23 cellular contexts compared by ENCODE assay signal in genomic region chr6:70119218-70119835, GRCh38.
DNase-seq lines count a peak whose midpoint lies in the region; ATAC-seq, FAIRE-seq and TF ChIP-seq lines count a peak whose summit lies in the region.
"Had no signal": no experiment of that assay in that cellular context is flagged by ENCODE, and none has a peak within 500 bp of the region (broad histone marks: within the 10 kb centered on the region; RNA-seq: fewer than 3 reads in every experiment).

No MANE protein-coding gene starts in this region.

- H3K27ac Mint-ChIP-seq in nephron, result peak overlapping the region; percentile 46 to 86 (median 52)
- H3K27ac Mint-ChIP-seq: CD4-positive, CD25-positive, alpha-beta regulatory T cell had no signal

- H3K4me1 ChIP-seq in H1 (replicated peaks in 1 of 4; ENCODE audit: control insufficient read depth in 3 of 4, insufficient read depth in 4 of 4, low read length in 3 of 4) (no peaks in the 10 kb centered on the region), left lung (no peaks in the 10 kb centered on the region), OCI-LY7 (ENCODE audit: insufficient read depth, low read length, poor library complexity, severe bottlenecking) (no peaks in the 10 kb centered on the region), prostate gland (replicated peaks) (no peaks in the 10 kb centered on the region)
- H3K4me1 ChIP-seq: BE2C, Peyer's patch had no signal

- H3K9me3 Mint-ChIP-seq in nephron, result no peaks in the 10 kb centered on the region

- H3K4me2 ChIP-seq in H1 (ENCODE audit: insufficient read depth in 1 of 2, low read depth in 2 of 2, low read length in 2 of 2) (no peak overlapping the region), OCI-LY7 (ENCODE audit: low read length) (no peak overlapping the region)

- H2BK15ac ChIP-seq in H1 (ENCODE audit: low read length), result no peak overlapping the region

- H3K14ac ChIP-seq in H1 (ENCODE audit: insufficient read length), result no peak overlapping the region

- no peak overlapping the region for H3K9ac ChIP-seq in H1 (replicated peaks in 1 of 4; ENCODE audit: extremely low read depth in 1 of 4, low read depth in 3 of 4, low read length in 3 of 4)

- intact Hi-C loops in left lung (cut with DNase I), result no loop called here
- intact Hi-C loops in OCI-LY7 (cut with micrococcal nuclease; ENCODE audit: unreplicated experiment), result no loop called here
- intact Hi-C loops in prostate gland (cut with DNase I), result no loop called here

- H2BK5ac ChIP-seq in H1 (ENCODE audit: low read depth, low read length), result no peak overlapping the region

- H4K20me1 ChIP-seq in H1 (replicated peaks in 1 of 2; ENCODE audit: control insufficient read depth in 1 of 2, insufficient read depth in 2 of 2, low read length in 2 of 2), result no peaks in the 10 kb centered on the region
- no peaks in the 10 kb centered on the region for H4K20me1 ChIP-seq in OCI-LY7 (ENCODE audit: insufficient read depth, low read length)

- no TSS peak for BruUV-seq in OCI-LY7 (replicated peaks; lab: Mats Ljungman, UMichigan)

- no peaks in the 10 kb centered on the region for H3K36me3 Mint-ChIP-seq in nephron (ENCODE audit: low read depth)
- H3K36me3 Mint-ChIP-seq: CD4-positive, CD25-positive, alpha-beta regulatory T cell had no signal

- no peak for TF ChIP-seq EP300 in H1 (IDR thresholded peaks at IDR 0.05; ENCODE audit: borderline replicate concordance in 1 of 2, low read depth in 2 of 2, low read length in 2 of 2)

- H3K27ac ChIP-seq in H1 (ENCODE audit: low read depth, low read length) (no peak overlapping the region), left lung (no peak overlapping the region), OCI-LY7 (ENCODE audit: low read depth, low read length, poor library complexity, severe bottlenecking) (no peak overlapping the region), prostate gland (no peak overlapping the region)
- H3K27ac ChIP-seq: Peyer's patch, SK-N-MC had no signal

- no peaks in the 10 kb centered on the region for H3K79me2 ChIP-seq in H1 (ENCODE audit: control insufficient read depth in 1 of 2, insufficient read depth in 2 of 2, low read length in 2 of 2)
- no peaks in the 10 kb centered on the region for H3K79me2 ChIP-seq in OCI-LY7 (ENCODE audit: insufficient read depth, low read depth, low read length)

- H3K27me3 Mint-ChIP-seq in nephron (ENCODE audit: low read depth), result peaks cover 3% of the 10 kb centered on the region
- H3K27me3 Mint-ChIP-seq: CD4-positive, CD25-positive, alpha-beta regulatory T cell had no signal

- H3K9me3 ChIP-seq in H1 (ENCODE audit: insufficient read depth in 2 of 2, low read depth in 1 of 2, low read length in 1 of 2) (no peaks in the 10 kb centered on the region), left lung (no peaks in the 10 kb centered on the region), OCI-LY7 (ENCODE audit: low read length) (no peaks in the 10 kb centered on the region), prostate gland (no peaks in the 10 kb centered on the region)
- H3K9me3 ChIP-seq: BE2C, Peyer's patch had no signal

- no peak overlapping the region for H2BK120ac ChIP-seq in H1 (replicated peaks; ENCODE audit: low read depth, low read length)

- POLR2A ChIA-PET in H1 (lab: Charles Lee; ENCODE audit: partially characterized antibody), result no interaction called here
- POLR2A ChIA-PET in OCI-LY7 (lab: Charles Lee), result no interaction called here
- POLR2A ChIA-PET in GM10248 (lab: Yijun Ruan, JAX), result no interaction called here

- no peak overlapping the region for H3K4ac ChIP-seq in H1 (replicated peaks; ENCODE audit: insufficient read length, low read depth, low read length)

- no peak for TF ChIP-seq RAD21 in H1 (IDR thresholded peaks at IDR 0.05 in 1 of 2, conservative IDR thresholded peaks at IDR 0.05 in 1 of 2; ENCODE audit: low read depth in 2 of 2, low read length in 2 of 2)

- 87% methylated on average over 7 of the region's 7 CpGs; no CpG with 5 or more reads in 1 of the 2 experiments for WGBS in H1 (ENCODE audit: extremely low coverage in 1 of 2, insufficient coverage in 1 of 2, insufficient read length in 1 of 2, insufficient replicate concordance in 2 of 2, low coverage in 1 of 2, low lambda C conversion rate in 2 of 2, missing lambda C conversion rate in 1 of 2), 2 experiments
- 61% methylated on average over 7 of the region's 7 CpGs for WGBS in prostate gland

- no peak overlapping the region for H3K18ac ChIP-seq in H1 (ENCODE audit: extremely low read depth, low read length)

- peaks cover 33% of the 10 kb centered on the region for H3K4me1 Mint-ChIP-seq in nephron
- H3K4me1 Mint-ChIP-seq: CD4-positive, CD25-positive, alpha-beta regulatory T cell had no signal

- H3K79me1 ChIP-seq in H1 (ENCODE audit: low read depth, low read length), result no peaks in the 10 kb centered on the region

- H4K91ac ChIP-seq in H1 (replicated peaks; ENCODE audit: insufficient read length, low read length), result no peak overlapping the region

- no peak overlapping the region for H4K8ac ChIP-seq in H1 (ENCODE audit: extremely low read depth, insufficient read depth, low read length)

- peak; percentile 26 for DNase-seq in HuH-7 (ENCODE audit: low spot score)
- DNase-seq in H1 (ENCODE audit: low read depth in 1 of 2, low spot score in 2 of 2), result no peak
- DNase-seq in left lung, result no peak
- DNase-seq in OCI-LY7 (ENCODE audit: low spot score), result no peak
- no peak for DNase-seq in GM10248 (ENCODE audit: extremely low spot score)
- DNase-seq in prostate gland (ENCODE audit: low spot score), result no peak
- DNase-seq in Kasumi-1 (lab: John Stamatoyannopoulos, UW), result no peak
- DNase-seq: BE2C; CD4-positive, CD25-positive, alpha-beta regulatory T cell; COR-L47; DMS153; GDM1; GOT3; KBM-7; MV-4-11; NCI-H187 treated with DMSO at 0.1 percent for 48 hours; NCI-H345; SHP77 had no signal

- TF ChIP-seq CTCF in H1 (IDR thresholded peaks at IDR 0.05; ENCODE audit: control extremely low read depth in 1 of 3, insufficient read depth in 1 of 3, low read depth in 1 of 3, low read length in 3 of 3), result no peak
- no peak for TF ChIP-seq CTCF in left lung (IDR thresholded peaks at IDR 0.05)
- no peak for TF ChIP-seq CTCF in nephron (IDR thresholded peaks at IDR 0.05; ENCODE audit: unreplicated experiment in 3 of 3)
- no peak for TF ChIP-seq CTCF in OCI-LY7 (conservative IDR thresholded peaks at IDR 0.05; ENCODE audit: low read length)
- no peak for TF ChIP-seq CTCF in GM10248 (IDR thresholded peaks at IDR 0.05; ENCODE audit: control extremely low read depth, extremely low read depth, low read depth, missing control alignments)
- no peak for TF ChIP-seq CTCF in prostate gland (IDR thresholded peaks at IDR 0.05)

- FAIRE-seq in H1 (lab: Jason Lieb, UNC), result no peak
- FAIRE-seq: A204.1, GM19239 had no signal

- no peaks in the 10 kb centered on the region for H3K9me2 ChIP-seq in OCI-LY7 (ENCODE audit: insufficient read depth, low read length)

- no peaks in the 10 kb centered on the region for H3K36me3 ChIP-seq in H1 (ENCODE audit: control insufficient read depth in 2 of 4, insufficient read depth in 4 of 4, low read length in 3 of 4)
- no peaks in the 10 kb centered on the region for H3K36me3 ChIP-seq in left lung
- H3K36me3 ChIP-seq in OCI-LY7 (ENCODE audit: insufficient read depth, low read length), result no peaks in the 10 kb centered on the region
- no peaks in the 10 kb centered on the region for H3K36me3 ChIP-seq in prostate gland
- H3K36me3 ChIP-seq: BE2C, Peyer's patch had no signal

- no peak overlapping the region for H3K23ac ChIP-seq in H1 (ENCODE audit: insufficient read length)

- H2BK12ac ChIP-seq in H1 (ENCODE audit: low read depth, low read length), result no peak overlapping the region

- TF ChIP-seq POLR2A in H1 (IDR thresholded peaks at IDR 0.05; ENCODE audit: control extremely low read depth in 1 of 2, low read depth in 2 of 2, low read length in 2 of 2) (no peak), prostate gland (IDR thresholded peaks at IDR 0.05) (no peak)

- CTCF ChIA-PET in H1 (lab: Charles Lee; ENCODE audit: partially characterized antibody), result interaction anchor here (1.6 kb wide), 1 partner anchor 16 kb away, joined by 4 read pairs; no protein-coding TSS in a partner anchor
- CTCF ChIA-PET in OCI-LY7 (lab: Charles Lee; ENCODE audit: unreplicated experiment), result no interaction called here
- CTCF ChIA-PET in GM10248 (lab: Yijun Ruan, JAX), result interaction anchor here (2.4 to 3.2 kb wide), 2 partner anchors 10 to 12 kb away, joined by 7 to 27 read pairs; no protein-coding TSS in a partner anchor

- H3K56ac ChIP-seq in H1 (replicated peaks; ENCODE audit: insufficient read length, low read depth, low read length), result no peak overlapping the region

- H3K4me3 ChIP-seq in H1 (ENCODE audit: extremely low read depth in 1 of 4, insufficient read depth in 2 of 4, low read depth in 3 of 4, low read length in 4 of 4) (no peak overlapping the region), left lung (no peak overlapping the region), OCI-LY7 (ENCODE audit: low read depth, low read length, poor library complexity, severe bottlenecking) (no peak overlapping the region), prostate gland (no peak overlapping the region)
- H3K4me3 ChIP-seq: Peyer's patch, SK-N-MC had no signal

- H2AK5ac ChIP-seq in H1 (ENCODE audit: low read depth, low read length), result no peak overlapping the region

- H3K23me2 ChIP-seq in H1 (ENCODE audit: low read depth, low read length), result no peaks in the 10 kb centered on the region

- ATAC-seq in left lung, result peak; percentile 38

- H4K5ac ChIP-seq in H1 (ENCODE audit: insufficient read length, low read depth, low read length), result no peak overlapping the region

- H3K4me3 Mint-ChIP-seq in nephron, result no peak overlapping the region
- H3K4me3 Mint-ChIP-seq: CD4-positive, CD25-positive, alpha-beta regulatory T cell had no signal

- H2AFZ ChIP-seq in H1 (ENCODE audit: low read length) (no peak overlapping the region), OCI-LY7 (ENCODE audit: low read length) (no peak overlapping the region)

- H2BK20ac ChIP-seq in H1 (ENCODE audit: low read length), result no peak overlapping the region

- H3K27me3 ChIP-seq in H1 (replicated peaks in 1 of 4; ENCODE audit: control insufficient read depth in 3 of 4, extremely low read depth in 1 of 4, insufficient read depth in 3 of 4, low read length in 3 of 4), result no peaks in the 10 kb centered on the region
- H3K27me3 ChIP-seq in left lung, result no peaks in the 10 kb centered on the region
- H3K27me3 ChIP-seq in prostate gland (replicated peaks; ENCODE audit: insufficient read depth), result no peaks in the 10 kb centered on the region
- H3K27me3 ChIP-seq: BE2C, Peyer's patch had no signal

TF ChIP-seq in H1, 55 proteins besides CTCF, POLR2A, EP300 and RAD21:
- TF ChIP-seq E2F6 (IDR thresholded peaks at IDR 0.05), result peak; percentile 68; the same call in 1 of the 2 replicates
- no peak for TF ChIP-seq GTF2F1 (IDR thresholded peaks at IDR 0.05; ENCODE audit: borderline replicate concordance, low read depth, low read length)
- TF ChIP-seq GABPA (IDR thresholded peaks at IDR 0.05; ENCODE audit: borderline replicate concordance, insufficient read depth, low read length), result no peak
- no peak for TF ChIP-seq KDM4A (IDR thresholded peaks at IDR 0.05; ENCODE audit: low read depth, low read length, severe bottlenecking)
